18 cellular contexts compared by ENCODE assay signal in the genomic region with DNA sequence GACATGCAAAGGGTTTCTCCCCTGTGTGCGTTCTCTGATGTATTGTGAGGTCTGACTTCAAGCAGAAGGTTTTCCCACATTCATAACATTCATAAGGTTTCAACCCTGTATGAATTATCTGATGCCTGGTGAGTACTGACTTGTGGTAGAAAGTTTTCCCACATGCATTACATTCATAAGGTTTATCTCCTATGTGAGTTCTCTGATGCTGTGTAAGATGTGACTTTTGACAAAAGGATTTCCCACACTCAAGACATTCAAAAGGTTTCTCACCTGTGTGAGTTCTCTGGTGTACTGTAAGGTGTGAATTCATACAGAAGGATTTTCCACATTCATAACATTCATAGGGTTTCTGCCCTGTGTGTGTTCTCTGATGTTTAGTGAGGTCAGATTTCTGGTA.
"Had no signal": no experiment of that assay in that cellular context is flagged by ENCODE, and none has a peak within 500 bp of the region (broad histone marks: within the 10 kb centered on the region; RNA-seq: fewer than 3 reads in every experiment).

No MANE protein-coding gene starts in this region.

- H3K4me3 ChIP-seq: cardiac muscle cell, left lung, mucosa of descending colon, prostate gland, skin epidermis, stomach had no signal

- H3K9me3 ChIP-seq: prostate gland had no signal

- DNase-seq: activated CD4-positive, alpha-beta T cell treated with anti-CD3 and anti-CD28 coated beads, Interleukin-2, amount 50 U/mL, for 4 hours; activated effector memory CD4-positive, alpha-beta T cell treated with anti-CD3 and anti-CD28 coated beads, Interleukin-2, amount 50 U/mL, for 16 hours; activated T-cell treated with anti-CD3 and anti-CD28 coated beads, Interleukin-2, amount 50 U/mL, for 72 hours; adrenal gland; hypothalamus; islet precursor cell; left lung; mucosa of descending colon; naive thymus-derived CD4-positive, alpha-beta T cell; right cardiac atrium; stimulated activated CD4-positive, alpha-beta T cell treated with anti-CD3 and anti-CD28 coated beads, Interleukin-4, amount 100 ng/mL, for 1 hour; stomach; trophoblast cell had no signal

- ATAC-seq: activated T-cell treated with anti-CD3 and anti-CD28 coated beads, Interleukin-2, amount 50 U/mL, for 72 hours; mucosa of descending colon; naive thymus-derived CD4-positive, alpha-beta T cell; right cardiac atrium had no signal

- H3K27ac ChIP-seq: adrenal gland, cardiac muscle cell, left lung, prostate gland, skin epidermis, stomach had no signal

- H3K4me3 Mint-ChIP-seq: activated naive CD4-positive, alpha-beta T cell treated with anti-CD3 and anti-CD28 coated beads, Interleukin-2, amount 50 U/mL, for 24 hours; activated T-cell treated with anti-CD3 and anti-CD28 coated beads, Interleukin-2, amount 50 U/mL, for 72 hours; T-helper 2 cell treated with Interferon-gamma antibody and Interleukin-4, amounts not matched to agents 5 μg/mL and 100 μg/mL, for 36 hours had no signal

- H3K27me3 Mint-ChIP-seq: activated naive CD4-positive, alpha-beta T cell treated with anti-CD3 and anti-CD28 coated beads, Interleukin-2, amount 50 U/mL, for 24 hours; naive thymus-derived CD4-positive, alpha-beta T cell had no signal

- H3K4me1 Mint-ChIP-seq: activated naive CD4-positive, alpha-beta T cell treated with anti-CD3 and anti-CD28 coated beads, Interleukin-2, amount 50 U/mL, for 24 hours had no signal

- H3K27me3 ChIP-seq: adrenal gland, cardiac muscle cell, left lung, stomach had no signal

- H3K27ac Mint-ChIP-seq: activated naive CD4-positive, alpha-beta T cell treated with anti-CD3 and anti-CD28 coated beads, Interleukin-2, amount 50 U/mL, for 24 hours; activated T-cell treated with anti-CD3 and anti-CD28 coated beads, Interleukin-2, amount 50 U/mL, for 72 hours; naive thymus-derived CD4-positive, alpha-beta T cell; T-helper 2 cell treated with Interferon-gamma antibody and Interleukin-4, amounts not matched to agents 5 μg/mL and 100 μg/mL, for 36 hours had no signal

- H3K4me1 ChIP-seq: adrenal gland, left lung, prostate gland, stomach had no signal
